ENCODE assay signal across 19 cellular contexts in the genomic region with DNA sequence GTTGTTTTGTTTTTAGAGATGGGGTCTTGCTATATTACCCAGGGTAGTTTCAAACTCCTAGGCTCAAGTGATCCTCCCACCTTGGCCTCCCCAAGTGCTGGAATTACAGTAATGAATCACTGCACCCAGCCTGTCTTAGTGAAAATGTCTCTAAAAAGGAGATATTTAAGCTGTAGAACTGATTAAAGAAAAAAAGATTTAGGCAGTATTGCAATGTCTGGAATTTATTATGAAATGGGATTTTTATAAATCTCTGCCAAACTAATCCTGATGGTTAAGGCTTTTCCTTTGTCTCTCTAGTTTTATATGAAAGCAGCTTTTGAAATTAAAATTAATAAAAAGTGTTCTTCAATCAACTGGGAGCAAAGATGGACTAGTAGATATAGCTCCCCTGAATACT. TPM values are rescaled to one million over a fixed set of nuclear protein-coding genes. Genes with fewer than 3 reads are reported as not detected.
DNase-seq lines count a peak whose midpoint lies in the region; ATAC-seq and TF ChIP-seq lines count a peak whose summit lies in the region.
"Had no signal": no experiment of that assay in that cellular context is flagged by ENCODE, and none has a peak within 500 bp of the region (broad histone marks: within the 10 kb centered on the region; RNA-seq: fewer than 3 reads in every experiment).

No MANE protein-coding gene starts in this region.

- H3K4me3 ChIP-seq in right atrium auricular region (no peak overlapping the region), right cardiac atrium (ENCODE audit: low read length) (no peak overlapping the region), dorsolateral prefrontal cortex (peak overlapping the region; percentile 23 to 97 (median 87))
- H3K4me3 ChIP-seq: A549 had no signal

- H3K4me1 ChIP-seq in right atrium auricular region (peaks cover 0 to 43% of the 10 kb centered on the region in 2 donors), right cardiac atrium (ENCODE audit: control insufficient read depth, insufficient read depth, low read length) (peaks cover 8% of the 10 kb centered on the region)

- no peak for DNase-seq in right atrium auricular region (ENCODE audit: low spot score)
- no peak for DNase-seq in right cardiac atrium
- DNase-seq in dorsolateral prefrontal cortex: no peak
- DNase-seq in osteocyte (ENCODE audit: extremely low spot score, unreplicated experiment): no peak
- no peak for DNase-seq in GM19238 (ENCODE audit: insufficient read length, low spot score)
- no peak for DNase-seq in posterior vena cava (ENCODE audit: low spot score)
- DNase-seq in NCI-H2029 (lab: John Stamatoyannopoulos, UW): no peak
- DNase-seq: activated CD4-positive, alpha-beta T cell treated with anti-CD3 and anti-CD28 coated beads, Interleukin-2, amount 50 U/mL, for 4 hours; activated naive CD4-positive, alpha-beta T cell treated with anti-CD3 and anti-CD28 coated beads, Interleukin-2, amount 10 ng/mL, durations not matched to agents 7 days and 5 days; body of pancreas; hippocampal formation; KG1; naive B cell; NCI-H774 had no signal

- no peak overlapping the region for H3K4me3 Mint-ChIP-seq in osteocyte (ENCODE audit: unreplicated experiment)

- H3K27me3 ChIP-seq in right atrium auricular region: no peaks in the 10 kb centered on the region
- no peaks in the 10 kb centered on the region for H3K27me3 ChIP-seq in right cardiac atrium (ENCODE audit: control insufficient read depth, insufficient read depth)
- H3K27me3 ChIP-seq in dorsolateral prefrontal cortex: no peaks in the 10 kb centered on the region
- H3K27me3 ChIP-seq: body of pancreas had no signal

- peaks cover 57% of the 10 kb centered on the region for H3K4me1 Mint-ChIP-seq in osteocyte (ENCODE audit: unreplicated experiment)

- H3K9me3 ChIP-seq in right atrium auricular region (no peaks in the 10 kb centered on the region), right cardiac atrium (ENCODE audit: control insufficient read depth, low read length) (no peaks in the 10 kb centered on the region)
- H3K9me3 ChIP-seq: A549, body of pancreas had no signal

- no peaks in the 10 kb centered on the region for H3K36me3 Mint-ChIP-seq in osteocyte (ENCODE audit: unreplicated experiment)
- H3K36me3 Mint-ChIP-seq: activated naive CD4-positive, alpha-beta T cell treated with anti-CD3 and anti-CD28 coated beads, Interleukin-2, amount 10 ng/mL, durations not matched to agents 7 days and 5 days; naive B cell; stimulated activated effector memory CD8-positive, alpha-beta T cell treated with anti-CD3 and anti-CD28 coated beads, Interleukin-12 subunit alpha, Interleukin-12 subunit beta, amount 100 ng/mL, for 72 hours had no signal

- no peaks in the 10 kb centered on the region for H3K36me3 ChIP-seq in right atrium auricular region

- TF ChIP-seq CTCF in right atrium auricular region (IDR thresholded peaks at IDR 0.05) (no peak), dorsolateral prefrontal cortex (IDR thresholded peaks at IDR 0.05 in 54 of 56, conservative IDR thresholded peaks at IDR 0.05 in 2 of 56; ENCODE audit: low read depth in 1 of 56, partially characterized antibody in 56 of 56) (no peak), osteocyte (IDR thresholded peaks at IDR 0.05) (no peak)

- peaks cover 2% of the 10 kb centered on the region for H3K27me3 Mint-ChIP-seq in osteocyte (ENCODE audit: unreplicated experiment)

- ATAC-seq in right cardiac atrium (no peak), GM18858 (IDR thresholded peaks at IDR 0.05; ENCODE audit: unreplicated experiment) (no peak)
- ATAC-seq: A549; body of pancreas; stimulated activated effector memory CD8-positive, alpha-beta T cell treated with anti-CD3 and anti-CD28 coated beads, Interleukin-12 subunit alpha, Interleukin-12 subunit beta, amount 100 ng/mL, for 72 hours had no signal

- intact Hi-C loops in right cardiac atrium (cut with DNase I) (no loop called here), dorsolateral prefrontal cortex (cut with DNase I) (loop anchor here (5.0 kb wide), 3 partner anchors 40 to 105 kb away; a partner anchor contains a TSS), posterior vena cava (cut with DNase I) (no loop called here)

- peak overlapping the region; percentile 47 for H3K27ac Mint-ChIP-seq in osteocyte (ENCODE audit: unreplicated experiment)
- H3K27ac Mint-ChIP-seq: activated naive CD4-positive, alpha-beta T cell treated with anti-CD3 and anti-CD28 coated beads, Interleukin-2, amount 10 ng/mL, durations not matched to agents 7 days and 5 days; stimulated activated effector memory CD8-positive, alpha-beta T cell treated with anti-CD3 and anti-CD28 coated beads, Interleukin-12 subunit alpha, Interleukin-12 subunit beta, amount 100 ng/mL, for 72 hours had no signal

- no peaks in the 10 kb centered on the region for H3K9me3 Mint-ChIP-seq in osteocyte (ENCODE audit: unreplicated experiment)
- H3K9me3 Mint-ChIP-seq: activated naive CD4-positive, alpha-beta T cell treated with anti-CD3 and anti-CD28 coated beads, Interleukin-2, amount 10 ng/mL, durations not matched to agents 7 days and 5 days; naive B cell; stimulated activated effector memory CD8-positive, alpha-beta T cell treated with anti-CD3 and anti-CD28 coated beads, Interleukin-12 subunit alpha, Interleukin-12 subunit beta, amount 100 ng/mL, for 72 hours had no signal

- H3K27ac ChIP-seq in right atrium auricular region (peak overlapping the region; percentile 89 to 95), right cardiac atrium (ENCODE audit: low read length) (no peak overlapping the region), dorsolateral prefrontal cortex (peak overlapping the region; percentile 74 to 100 (median 97))
- H3K27ac ChIP-seq: C4-2B had no signal

RNA-seq across cellular contexts. Expression of a gene that starts 2.1 kb away (rescaled TPM):
- total RNA-seq in right atrium auricular region (100 to 1,000 TPM; 111 TPM), right cardiac atrium (100 to 1,000 TPM; 110 to 142 (median 125) TPM), dorsolateral prefrontal cortex (100 to 1,000 TPM in 100 of 120 experiments, 10 to 100 TPM in 20; 68.4 to 465 (median 140) TPM), osteocyte (19.0 and 20.0 TPM in 2 replicates), posterior vena cava (10 to 100 TPM; 31.8 to 42.4 TPM)
- polyA plus RNA-seq in right cardiac atrium: 158 TPM

RNA-seq across cellular contexts. Expression of a gene that starts 49.0 kb away (rescaled TPM):
- not detected for total RNA-seq in right atrium auricular region
- under 1 TPM in 1 of 4 donors, not detected in 3; 0.31 TPM for total RNA-seq in right cardiac atrium
- 0.66 TPM for polyA plus RNA-seq in right cardiac atrium
- 1 to 10 TPM in 9 of 120 experiments, under 1 TPM in 13, not detected in 98; 0.64 to 1.7 (median 0.90) TPM for total RNA-seq in dorsolateral prefrontal cortex
- total RNA-seq in osteocyte: not detected in 2 replicates
- not detected for total RNA-seq in posterior vena cava
- total RNA-seq: body of pancreas, H4 had no signal

RNA-seq across cellular contexts. Expression of a gene that starts 59.0 kb away (rescaled TPM):
- total RNA-seq in right atrium auricular region (10 to 100 TPM; 17.9 to 33.5 TPM), right cardiac atrium (10 to 100 TPM; 14.6 to 32.9 (median 23.1) TPM), dorsolateral prefrontal cortex (10 to 100 TPM; 15.2 to 40.3 (median 25.4) TPM), osteocyte (96.9 and 107 TPM in 2 replicates), posterior vena cava (100 to 1,000 TPM; 208 to 264 TPM)
- 6.9 TPM for polyA plus RNA-seq in right cardiac atrium

Comparison
In these comparisons a context has a peak if more than half of its experiments do, and no peak if none do; other contexts are left out.
1. H3K4me3 ChIP-seq: peak in dorsolateral prefrontal cortex (59 of 59); none in right atrium auricular region (0 of 2) and right cardiac atrium (single experiment).
2. intact Hi-C loops: an anchor here in dorsolateral prefrontal cortex (5.0 kb wide); none called in right cardiac atrium and posterior vena cava.